In genomic region chr17:82930924-82931695, GRCh38 we compare ENCODE assay signal across 15 cellular contexts.
DNase-seq lines count a peak whose midpoint lies in the region; ATAC-seq and TF ChIP-seq lines count a peak whose summit lies in the region.
"Had no signal": no experiment of that assay in that cellular context is flagged by ENCODE, and none has a peak within 500 bp of the region (broad histone marks: within the 10 kb centered on the region; RNA-seq: fewer than 3 reads in every experiment).

No MANE protein-coding gene starts in this region.

- WGBS in upper lobe of left lung, 2 donors = 95 to 96% methylated on average over 39 of the region's 39 CpGs

- H3K4me1 Mint-ChIP-seq in chondrocyte (ENCODE audit: low read depth) = no peaks in the 10 kb centered on the region
- peaks cover 22% of the 10 kb centered on the region for H3K4me1 Mint-ChIP-seq in nephron

- H3K36me3 Mint-ChIP-seq in chondrocyte (ENCODE audit: low read depth) (peaks cover 35% of the 10 kb centered on the region), nephron (ENCODE audit: low read depth) (peaks cover 70% of the 10 kb centered on the region)

- TF ChIP-seq EP300 in upper lobe of left lung (IDR thresholded peaks at IDR 0.05) = no peak

- H3K27me3 Mint-ChIP-seq in chondrocyte (ENCODE audit: low read depth) (no peaks in the 10 kb centered on the region), nephron (ENCODE audit: low read depth) (no peaks in the 10 kb centered on the region)

- no peak for TF ChIP-seq CTCF in chondrocyte (IDR thresholded peaks at IDR 0.05)
- TF ChIP-seq CTCF in nephron (IDR thresholded peaks at IDR 0.05; ENCODE audit: unreplicated experiment in 3 of 3) = no peak
- no peak for TF ChIP-seq CTCF in upper lobe of left lung (IDR thresholded peaks at IDR 0.05)

- H3K9me3 Mint-ChIP-seq in chondrocyte (ENCODE audit: low read depth) (no peaks in the 10 kb centered on the region), nephron (no peaks in the 10 kb centered on the region)
- H3K9me3 Mint-ChIP-seq: activated T-helper 1 cell treated with anti-CD3 and anti-CD28 coated beads, Interleukin-12 subunit alpha, Interleukin-12 subunit beta, Interleukin-2, Interleukin-4 antibody, amounts not matched to agents 30 ng/mL and 10 ng/mL and 1 ng/mL, durations not matched to agents 14 hours and 24 hours and 36 hours had no signal

- H3K27ac ChIP-seq in upper lobe of left lung = no peak overlapping the region
- H3K27ac ChIP-seq: SJCRH30 had no signal

- TF ChIP-seq POLR2A in upper lobe of left lung (IDR thresholded peaks at IDR 0.05) = no peak

- peaks cover 24 to 97% (median 74%) of the 10 kb centered on the region in 4 donors for H3K36me3 ChIP-seq in upper lobe of left lung

- DNase-seq in activated effector memory CD4-positive, alpha-beta T cell treated with anti-CD3 and anti-CD28 coated beads, Interleukin-2, amount 50 U/mL, for 16 hours = peak; percentile 53
- no peak for DNase-seq in activated effector memory CD4-positive, alpha-beta T cell treated with Interleukin-2 at 50 U/mL for 16 hours
- peak; percentile 72 for DNase-seq in chondrocyte (ENCODE audit: low spot score)
- DNase-seq in upper lobe of left lung = peak; percentile 20 to 69
- no peak for DNase-seq in hippocampal formation (lab: John Stamatoyannopoulos, UW)
- DNase-seq in NCI-H345 (lab: John Stamatoyannopoulos, UW) = no peak
- DNase-seq: activated CD4-positive, alpha-beta T cell treated with anti-CD3 and anti-CD28 coated beads, Interleukin-2, amount 50 U/mL, for 1 hour; NCI-H1048; NCI-H2171; NK-92 treated with Interleukin-12 subunit alpha and Interleukin-12 subunit beta, amount 100 ng/mL, for 24 hours; SJCRH30; stimulated activated CD4-positive, alpha-beta T cell treated with anti-CD3 and anti-CD28 coated beads, Interleukin-12 subunit alpha, Interleukin-12 subunit beta, amount 100 ng/mL, for 4 hours had no signal

- ATAC-seq in upper lobe of left lung (ENCODE audit: low FRiP score in 2 of 2) = no peak
- ATAC-seq in GM19035 (IDR thresholded peaks at IDR 0.05; ENCODE audit: unreplicated experiment) = no peak

- no peak overlapping the region for H3K4me3 ChIP-seq in upper lobe of left lung
- H3K4me3 ChIP-seq: SJCRH30 had no signal

- H3K9me3 ChIP-seq in upper lobe of left lung = no peaks in the 10 kb centered on the region
- H3K9me3 ChIP-seq: SJCRH30 had no signal

- peak overlapping the region; percentile 38 for H3K27ac Mint-ChIP-seq in chondrocyte (ENCODE audit: unreplicated experiment)
- H3K27ac Mint-ChIP-seq in nephron = peak overlapping the region in 2 of 3 experiments; percentile 63 to 79
- H3K27ac Mint-ChIP-seq: activated T-helper 1 cell treated with anti-CD3 and anti-CD28 coated beads, Interleukin-12 subunit alpha, Interleukin-12 subunit beta, Interleukin-2, Interleukin-4 antibody, amounts not matched to agents 30 ng/mL and 10 ng/mL and 1 ng/mL, durations not matched to agents 14 hours and 24 hours and 36 hours had no signal

- no peaks in the 10 kb centered on the region for H3K4me1 ChIP-seq in upper lobe of left lung
- H3K4me1 ChIP-seq: SJCRH30 had no signal

- no peaks in the 10 kb centered on the region for H3K27me3 ChIP-seq in upper lobe of left lung
- H3K27me3 ChIP-seq: SJCRH30 had no signal

- H3K4me3 Mint-ChIP-seq in chondrocyte (ENCODE audit: unreplicated experiment) = no peak overlapping the region
- H3K4me3 Mint-ChIP-seq in nephron = no peak overlapping the region
- H3K4me3 Mint-ChIP-seq: activated T-helper 1 cell treated with anti-CD3 and anti-CD28 coated beads, Interleukin-12 subunit alpha, Interleukin-12 subunit beta, Interleukin-2, Interleukin-4 antibody, amounts not matched to agents 30 ng/mL and 10 ng/mL and 1 ng/mL, durations not matched to agents 14 hours and 24 hours and 36 hours had no signal

Comparison
In these comparisons a context has a peak if more than half of its experiments do, and no peak if none do; other contexts are left out.
1. DNase-seq: peak in activated effector memory CD4-positive, alpha-beta T cell treated with anti-CD3 and anti-CD28 coated beads, Interleukin-2, amount 50 U/mL, for 16 hours (single experiment), chondrocyte (single experiment) and upper lobe of left lung (2 of 2); none in activated effector memory CD4-positive, alpha-beta T cell treated with Interleukin-2 at 50 U/mL for 16 hours (single experiment), hippocampal formation (0 of 2) and NCI-H345 (single experiment).